23 cellular contexts compared by ENCODE assay signal in genomic region chr9:132369421-132369820, GRCh38. TPM values are rescaled to one million over a fixed set of nuclear protein-coding genes. Genes with fewer than 3 reads are reported as not detected.
A peak's percentile ranks its signal among the peaks of the same experiment; 100 is the strongest.
DNase-seq lines count a peak whose midpoint lies in the region; ATAC-seq, FAIRE-seq and TF ChIP-seq lines count a peak whose summit lies in the region.
"Had no signal": no experiment of that assay in that cellular context is flagged by ENCODE, and none has a peak within 500 bp of the region (broad histone marks: within the 10 kb centered on the region; RNA-seq: fewer than 3 reads in every experiment).

No MANE protein-coding gene starts in this region.

- peak overlapping the region; percentile 25 for H3K27ac Mint-ChIP-seq in stimulated activated memory B cell treated with anti-CD40 and anti-IgM and Interleukin-4, amounts not matched to agents 10 μg/mL and 1 μg/mL and 100 μg/mL, for 72 hours
- H3K27ac Mint-ChIP-seq: CD4-positive, CD25-positive, alpha-beta regulatory T cell; CD8-positive, alpha-beta T cell had no signal

- no peak overlapping the region for H3K9ac ChIP-seq in endothelial cell of umbilical vein (replicated peaks; ENCODE audit: extremely low read depth, insufficient read depth, low read length)
- H3K9ac ChIP-seq: BLaER1, GM23248 had no signal

- no peaks in the 10 kb centered on the region for H4K20me1 ChIP-seq in endothelial cell of umbilical vein (replicated peaks; ENCODE audit: control insufficient read depth, extremely low read depth, insufficient read depth, low read length)
- H4K20me1 ChIP-seq in osteoblast (ENCODE audit: insufficient read depth, low read length) = no peaks in the 10 kb centered on the region
- H4K20me1 ChIP-seq: BLaER1 had no signal

- no peaks in the 10 kb centered on the region for H3K9me3 Mint-ChIP-seq in stimulated activated memory B cell treated with anti-CD40 and anti-IgM and Interleukin-4, amounts not matched to agents 10 μg/mL and 1 μg/mL and 100 μg/mL, for 72 hours
- H3K9me3 Mint-ChIP-seq: CD4-positive, CD25-positive, alpha-beta regulatory T cell; CD8-positive, alpha-beta T cell had no signal

- ATAC-seq in stimulated activated memory B cell treated with anti-CD40 and anti-IgM and Interleukin-4, amounts not matched to agents 10 μg/mL and 1 μg/mL and 100 μg/mL, for 72 hours = no peak
- ATAC-seq in GM21825 (IDR thresholded peaks at IDR 0.05; ENCODE audit: unreplicated experiment) = no peak
- no peak for ATAC-seq in GM19328 (IDR thresholded peaks at IDR 0.05; ENCODE audit: unreplicated experiment)
- ATAC-seq: CD8-positive, alpha-beta T cell had no signal

- H3K36me3 ChIP-seq in endothelial cell of umbilical vein (ENCODE audit: control insufficient read depth in 2 of 2, extremely low read depth in 1 of 2, insufficient read depth in 2 of 2, low read length in 2 of 2) = no peaks in the 10 kb centered on the region
- H3K36me3 ChIP-seq in osteoblast (ENCODE audit: insufficient read depth, low read length) = no peaks in the 10 kb centered on the region

- peaks cover 27% of the 10 kb centered on the region for H3K4me1 ChIP-seq in endothelial cell of umbilical vein (ENCODE audit: control insufficient read depth, extremely low read depth, insufficient read depth, low read length)
- no peaks in the 10 kb centered on the region for H3K4me1 ChIP-seq in osteoblast (ENCODE audit: insufficient read depth, low read length)
- H3K4me1 ChIP-seq: Caco-2 had no signal

- no TSS peak for BruUV-seq in endothelial cell of umbilical vein (replicated peaks; lab: Mats Ljungman, UMichigan)

- H3K4me2 ChIP-seq in endothelial cell of umbilical vein (ENCODE audit: insufficient read depth, low read length) (peak overlapping the region; percentile 16), osteoblast (ENCODE audit: insufficient read depth, low read length) (no peak overlapping the region)
- H3K4me2 ChIP-seq: BLaER1 had no signal

- H3K27ac ChIP-seq in endothelial cell of umbilical vein (ENCODE audit: insufficient read depth, low read depth, low read length) (no peak overlapping the region), osteoblast (ENCODE audit: low read depth, low read length) (no peak overlapping the region)
- H3K27ac ChIP-seq: BLaER1, C4-2B, GM23248 had no signal

- H3K9me3 ChIP-seq in endothelial cell of umbilical vein (replicated peaks; ENCODE audit: control insufficient read depth, insufficient read depth, low read length) = no peaks in the 10 kb centered on the region
- H3K9me3 ChIP-seq in osteoblast (ENCODE audit: low read depth, low read length) = no peaks in the 10 kb centered on the region
- H3K9me3 ChIP-seq: BLaER1, Caco-2 had no signal

- peaks cover 31% of the 10 kb centered on the region for H3K4me1 Mint-ChIP-seq in stimulated activated memory B cell treated with anti-CD40 and anti-IgM and Interleukin-4, amounts not matched to agents 10 μg/mL and 1 μg/mL and 100 μg/mL, for 72 hours

- no peaks in the 10 kb centered on the region for H3K36me3 Mint-ChIP-seq in stimulated activated memory B cell treated with anti-CD40 and anti-IgM and Interleukin-4, amounts not matched to agents 10 μg/mL and 1 μg/mL and 100 μg/mL, for 72 hours

- no peak overlapping the region for H3K4me3 ChIP-seq in endothelial cell of umbilical vein (replicated peaks in 1 of 3; ENCODE audit: insufficient read depth in 1 of 3, low read depth in 1 of 3, low read length in 3 of 3)
- H3K4me3 ChIP-seq in osteoblast (ENCODE audit: insufficient read depth, low read length) = no peak overlapping the region
- H3K4me3 ChIP-seq: BLaER1, GM23248 had no signal

- H3K9me1 ChIP-seq in endothelial cell of umbilical vein (replicated peaks; ENCODE audit: control insufficient read depth, extremely low read depth, insufficient read depth, low read length) = no peaks in the 10 kb centered on the region

- H3K79me2 ChIP-seq in endothelial cell of umbilical vein (ENCODE audit: control insufficient read depth, insufficient read depth, low read length) = no peaks in the 10 kb centered on the region
- H3K79me2 ChIP-seq in osteoblast (ENCODE audit: insufficient read depth, low read length) = no peaks in the 10 kb centered on the region

- peak; percentile 79 for DNase-seq in dermis blood vessel endothelial cell
- peak; percentile 71 for DNase-seq in endothelial cell of umbilical vein (ENCODE audit: low read depth, low spot score)
- DNase-seq in osteoblast (ENCODE audit: insufficient read length, low spot score, missing footprints) = peak; percentile 75
- no peak for DNase-seq in inferior parietal cortex (ENCODE audit: extremely low spot score)
- no peak for DNase-seq in NCI-H446 treated with DMSO at 0.1 percent for 48 hours (lab: John Stamatoyannopoulos, UW)
- DNase-seq: Caco-2; CD4-positive, CD25-positive, alpha-beta regulatory T cell; CD8-positive, alpha-beta T cell; DMS153; DND-41; GM23248; H7; HCEC 1CT had no signal

- FAIRE-seq in endothelial cell of umbilical vein (lab: Jason Lieb, UNC) = no peak
- FAIRE-seq: G401.6, GM12892, H1 had no signal

- POLR2A ChIA-PET in endothelial cell of umbilical vein (lab: Charles Lee) = no interaction called here

- no peak for TF ChIP-seq POLR2A in endothelial cell of umbilical vein (IDR thresholded peaks at IDR 0.05; ENCODE audit: low read depth, low read length)

- dilution Hi-C loops in endothelial cell of umbilical vein (cut with MboI; ENCODE audit: extremely low pct_ligation_motif_present, low sequenced_read_pairs) = no loop called here

- H3K4me3 Mint-ChIP-seq in stimulated activated memory B cell treated with anti-CD40 and anti-IgM and Interleukin-4, amounts not matched to agents 10 μg/mL and 1 μg/mL and 100 μg/mL, for 72 hours = no peak overlapping the region
- H3K4me3 Mint-ChIP-seq: CD4-positive, CD25-positive, alpha-beta regulatory T cell; CD8-positive, alpha-beta T cell had no signal

- H2AFZ ChIP-seq in endothelial cell of umbilical vein (ENCODE audit: low read depth, low read length) (no peak overlapping the region), osteoblast (ENCODE audit: low read length) (no peak overlapping the region)
- H2AFZ ChIP-seq: GM23248 had no signal

- intact Hi-C loops in endothelial cell of umbilical vein (cut with micrococcal nuclease) = no loop called here

- CTCF ChIA-PET in endothelial cell of umbilical vein (lab: Charles Lee) = interaction anchor here (1.2 kb wide), 1 partner anchor 14 kb away, joined by 3 read pairs; no protein-coding TSS in a partner anchor

- H3K27me3 Mint-ChIP-seq in stimulated activated memory B cell treated with anti-CD40 and anti-IgM and Interleukin-4, amounts not matched to agents 10 μg/mL and 1 μg/mL and 100 μg/mL, for 72 hours = no peaks in the 10 kb centered on the region
- H3K27me3 Mint-ChIP-seq: CD4-positive, CD25-positive, alpha-beta regulatory T cell had no signal

- no peak for TF ChIP-seq CTCF in endothelial cell of umbilical vein (IDR thresholded peaks at IDR 0.05; ENCODE audit: extremely low read depth in 1 of 2, insufficient read depth in 1 of 2, low read depth in 1 of 2, low read length in 2 of 2)
- TF ChIP-seq CTCF in osteoblast (IDR thresholded peaks at IDR 0.05; ENCODE audit: extremely low read depth, low read depth, low read length) = no peak

- H3K27me3 ChIP-seq in endothelial cell of umbilical vein (ENCODE audit: control insufficient read depth in 2 of 2, insufficient read depth in 2 of 2, low read length in 2 of 2) (no peaks in the 10 kb centered on the region), osteoblast (ENCODE audit: insufficient read depth, low read length) (no peaks in the 10 kb centered on the region)
- H3K27me3 ChIP-seq: BLaER1 had no signal

TF ChIP-seq in endothelial cell of umbilical vein, 7 proteins besides CTCF, POLR2A, EP300 and RAD21 (continues in another document):
- TF ChIP-seq FOS (IDR thresholded peaks at IDR 0.05; ENCODE audit: borderline replicate concordance, insufficient read depth, low read length) (no peak), MYC (IDR thresholded peaks at IDR 0.05; ENCODE audit: low read depth, low read length) (no peak), JUN (IDR thresholded peaks at IDR 0.05; ENCODE audit: borderline replicate concordance, insufficient read depth, insufficient read length, low read depth) (no peak), EZH2 (IDR thresholded peaks at IDR 0.05; ENCODE audit: borderline replicate concordance, low read depth, low read length, severe bottlenecking) (no peak)

RNA-seq across cellular contexts. Expression of gene SETX, which starts 14.6 kb away (rescaled TPM):
- total RNA-seq in dermis blood vessel endothelial cell (92.7 and 123 TPM in 2 replicates), endothelial cell of umbilical vein (40.2 and 47.7 TPM in 2 replicates), osteoblast (85.7 and 89.0 TPM in 2 replicates)
- polyA plus RNA-seq in endothelial cell of umbilical vein = 19.6 and 20.9 TPM in 2 replicates
- 14.1 and 17.4 TPM in 2 replicates for polyA plus RNA-seq in endothelial cell of umbilical vein (2011; cell fraction: cytosol; rRNA removed)
- 40.1 and 50.0 TPM in 2 replicates for polyA plus RNA-seq in endothelial cell of umbilical vein (2011; cell fraction: nucleus; rRNA removed)
- 29.0 and 29.8 TPM in 2 replicates for polyA plus RNA-seq in endothelial cell of umbilical vein (2012)
- polyA minus RNA-seq in endothelial cell of umbilical vein = 82.1 and 83.0 TPM in 2 replicates
- polyA minus RNA-seq in endothelial cell of umbilical vein (2011; cell fraction: cytosol; rRNA and poly(A)+ RNA removed) = 39.5 TPM
- polyA minus RNA-seq in endothelial cell of umbilical vein (2011; cell fraction: nucleus; rRNA and poly(A)+ RNA removed) = 76.3 and 106 TPM in 2 replicates

RNA-seq across cellular contexts. Expression of gene TTF1, which starts 37.2 kb away (rescaled TPM):
- total RNA-seq in dermis blood vessel endothelial cell (13.6 and 20.3 TPM in 2 replicates), endothelial cell of umbilical vein (12.0 and 13.8 TPM in 2 replicates), osteoblast (8.0 and 8.3 TPM in 2 replicates)
- polyA plus RNA-seq in endothelial cell of umbilical vein = 3.6 and 4.9 TPM in 2 replicates
- polyA plus RNA-seq in endothelial cell of umbilical vein (2011; cell fraction: cytosol; rRNA removed) = 10.0 and 12.4 TPM in 2 replicates
- polyA plus RNA-seq in endothelial cell of umbilical vein (2011; cell fraction: nucleus; rRNA removed) = 5.1 and 9.3 TPM in 2 replicates
- polyA plus RNA-seq in endothelial cell of umbilical vein (2012) = 11.1 and 13.2 TPM in 2 replicates
- polyA minus RNA-seq in endothelial cell of umbilical vein = 1.2 and 3.1 TPM in 2 replicates
- polyA minus RNA-seq in endothelial cell of umbilical vein (2011; cell fraction: cytosol; rRNA and poly(A)+ RNA removed) = 5.8 TPM
- polyA minus RNA-seq in endothelial cell of umbilical vein (2011; cell fraction: nucleus; rRNA and poly(A)+ RNA removed) = 3.9 and 4.0 TPM in 2 replicates

RNA-seq across cellular contexts. Expression of gene CFAP77, which starts 40.6 kb away (rescaled TPM):
- total RNA-seq in dermis blood vessel endothelial cell = 0.05 and 0.34 TPM in 2 replicates
- total RNA-seq in endothelial cell of umbilical vein = not detected in 2 replicates
- 0.14 TPM in 1 of 2 replicates, not detected in the other for polyA plus RNA-seq in endothelial cell of umbilical vein
- 0.07 TPM in 1 of 2 replicates, not detected in the other for polyA plus RNA-seq in endothelial cell of umbilical vein (2011; cell fraction: cytosol; rRNA removed)
- not detected in 2 replicates for polyA plus RNA-seq in endothelial cell of umbilical vein (2011; cell fraction: nucleus; rRNA removed)
- not detected in 2 replicates for polyA plus RNA-seq in endothelial cell of umbilical vein (2012)
- not detected in 2 replicates for polyA minus RNA-seq in endothelial cell of umbilical vein
- not detected for polyA minus RNA-seq in endothelial cell of umbilical vein (2011; cell fraction: cytosol; rRNA and poly(A)+ RNA removed)
- polyA minus RNA-seq in endothelial cell of umbilical vein (2011; cell fraction: nucleus; rRNA and poly(A)+ RNA removed) = not detected in 2 replicates
- total RNA-seq in osteoblast = 0.29 and 0.36 TPM in 2 replicates
- total RNA-seq: A172; A673; Caco-2; CD4-positive, CD25-positive, alpha-beta regulatory T cell; CD8-positive, alpha-beta T cell; GM23248 had no signal
- polyA plus RNA-seq: CD4-positive, CD25-positive, alpha-beta regulatory T cell; GM23248 had no signal

Comparison
In these comparisons a context has a peak if more than half of its experiments do, and no peak if none do; other contexts are left out.
1. DNase-seq: peak in dermis blood vessel endothelial cell (single experiment), endothelial cell of umbilical vein (single experiment) and osteoblast (single experiment); none in inferior parietal cortex (single experiment) and NCI-H446 treated with DMSO at 0.1 percent for 48 hours (single experiment).